ENCODE assay signal across 22 cellular contexts in the genomic region with DNA sequence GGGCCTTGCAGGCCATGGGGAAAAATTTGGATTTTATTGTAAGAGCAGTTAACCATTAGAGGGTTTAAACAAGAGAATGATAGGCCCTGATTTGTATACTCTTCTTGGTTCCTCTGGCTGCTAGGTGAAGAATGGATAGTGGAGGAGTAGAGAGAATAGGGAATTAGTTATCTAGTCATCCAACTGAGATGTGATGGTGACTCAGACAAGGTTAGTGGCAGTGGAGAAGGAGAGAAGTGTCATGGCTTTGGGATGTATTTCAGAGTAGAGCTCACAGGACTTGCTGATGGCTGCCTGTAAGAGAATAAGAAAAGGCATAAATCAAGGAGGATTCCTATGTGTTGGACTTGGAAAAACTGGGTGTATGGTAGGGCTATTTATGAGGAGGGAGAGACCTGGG.
"Had no signal": no experiment of that assay in that cellular context is flagged by ENCODE, and none has a peak within 500 bp of the region (broad histone marks: within the 10 kb centered on the region; RNA-seq: fewer than 3 reads in every experiment).

No MANE protein-coding gene starts in this region.

- H3K27ac ChIP-seq: body of pancreas, KMS-11, SJSA1 had no signal

- H3K4me3 ChIP-seq: ascending aorta, body of pancreas, MG63, SJSA1 had no signal

- DNase-seq: activated CD4-positive, alpha-beta T cell treated with anti-CD3 and anti-CD28 coated beads for 48 hours; activated CD4-positive, alpha-beta T cell treated with anti-CD3 and anti-CD28 coated beads, Interleukin-2, amount 50 U/mL, for 4 hours; activated CD4-positive, CD25-positive, alpha-beta regulatory T cell treated with anti-CD3 and anti-CD28 coated beads, Interleukin-2, amount 50 U/mL, for 72 hours; activated CD8-positive, alpha-beta memory T cell treated with anti-CD3 and anti-CD28 coated beads, Interleukin-2, amount 50 U/mL, for 48 hours; activated CD8-positive, alpha-beta T cell treated with anti-CD3 and anti-CD28 coated beads, Interleukin-2, amount 10 ng/mL, durations not matched to agents 7 days and 5 days; activated T-cell treated with anti-CD3 and anti-CD28 coated beads, Interleukin-2, amount 50 U/mL, for 1 hour; amniotic stem cell; body of pancreas; MG63; NCI-H1105; NCI-H1436; NCI-H187; NCI-H2081; NCI-H446; NCI-H524; PC-3; SHP77; T-helper 17 cell; T-helper 9 cell had no signal

- H3K4me2 ChIP-seq: KMS-11 had no signal

- H3K4me1 ChIP-seq: body of pancreas, SJSA1 had no signal

- H3K9ac ChIP-seq: KMS-11 had no signal

- H3K36me3 ChIP-seq: ascending aorta, MG63, SJSA1 had no signal

- H3K27me3 ChIP-seq: ascending aorta, body of pancreas, MG63, SJSA1 had no signal

- H3K9me3 ChIP-seq: ascending aorta, body of pancreas, MG63, SJSA1 had no signal
